Comparison of ENCODE assay signal across 13 cellular contexts in the genomic region with DNA sequence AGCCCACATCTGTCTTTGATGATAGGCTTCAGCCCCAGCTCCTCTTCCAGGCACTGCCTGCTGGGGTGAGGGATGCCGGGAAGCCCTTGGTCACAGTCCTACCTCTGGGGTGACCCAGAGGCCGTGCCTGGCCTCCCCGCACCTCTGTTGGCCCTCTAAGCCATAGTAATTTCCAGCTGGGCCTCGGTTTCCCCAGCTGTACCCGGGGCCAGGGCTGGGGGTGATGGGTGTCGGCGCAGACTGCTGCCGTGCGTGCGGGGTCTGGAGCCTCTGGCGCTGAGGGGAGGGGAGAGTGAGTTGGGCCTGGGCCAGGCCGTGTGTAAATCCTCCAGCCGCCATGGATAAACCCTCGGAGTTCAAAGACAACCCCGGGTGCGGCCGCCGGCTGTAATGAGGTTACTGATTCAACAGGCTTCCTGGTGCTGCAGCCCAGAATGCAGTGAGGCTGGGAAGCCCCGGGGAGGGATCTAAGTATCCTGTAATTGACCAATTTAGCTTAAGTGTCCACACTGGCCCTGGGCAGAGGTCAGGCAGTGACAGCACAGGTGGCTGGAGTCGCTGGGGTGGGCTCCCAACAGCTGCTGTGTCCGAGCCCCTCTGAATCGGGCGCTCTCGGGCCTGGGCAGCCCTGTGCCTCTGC. TPM values are rescaled to one million over a fixed set of nuclear protein-coding genes. Genes with fewer than 3 reads are reported as not detected.
DNase-seq lines count a peak whose midpoint lies in the region; ATAC-seq, FAIRE-seq and TF ChIP-seq lines count a peak whose summit lies in the region.
"Had no signal": no experiment of that assay in that cellular context is flagged by ENCODE, and none has a peak within 500 bp of the region (broad histone marks: within the 10 kb centered on the region; RNA-seq: fewer than 3 reads in every experiment).

No MANE protein-coding gene starts in this region.

- no peaks in the 10 kb centered on the region for H3K27me3 ChIP-seq in HepG2 (ENCODE audit: control insufficient read depth in 1 of 2, insufficient read depth in 2 of 2, low read length in 2 of 2)
- no peaks in the 10 kb centered on the region for H3K27me3 ChIP-seq in tibial nerve
- H3K27me3 ChIP-seq: MG63 had no signal

- peak overlapping the region in 1 of 2 donors; percentile 9 for H3K27ac ChIP-seq in coronary artery
- H3K27ac ChIP-seq in HepG2 (ENCODE audit: extremely low read length, insufficient read depth, low read length): peak overlapping the region; percentile 74
- peak overlapping the region in 3 of 4 donors; percentile 29 to 94 (median 34) for H3K27ac ChIP-seq in tibial nerve

- WGBS in HepG2 (ENCODE audit: low lambda C conversion rate): 0% methylated on average over 3 of the region's 24 CpGs
- 38 to 43% methylated on average over 13 to 20 of the region's 24 CpGs for WGBS in tibial nerve, 2 donors

- peak overlapping the region; percentile 82 for H3K4me2 ChIP-seq in HepG2 (ENCODE audit: low read depth, low read length)
- H3K4me2 ChIP-seq: A549 had no signal

- FAIRE-seq in HepG2 (lab: Jason Lieb, UNC) (peak; percentile 90), H54 (lab: Jason Lieb, UNC) (no peak)
- FAIRE-seq: A549, urothelium cell line had no signal

- peak; percentile 69 for ATAC-seq in HepG2
- ATAC-seq: A549 had no signal

- POLR2A ChIA-PET in HepG2 (lab: Yijun Ruan, JAX): interaction anchor here (1.0 to 1.5 kb wide), 4 partner anchors 10 to 158 kb away, joined by 3 to 7 read pairs (median 4); no protein-coding TSS in a partner anchor

- H3K36me3 ChIP-seq in HepG2 (replicated peaks in 1 of 2; ENCODE audit: control insufficient read depth in 1 of 2, insufficient read depth in 2 of 2, low read length in 2 of 2): peaks cover 0 to 3% of the 10 kb centered on the region in 2 experiments; a peak in 2 of 5 replicates
- no peaks in the 10 kb centered on the region for H3K36me3 ChIP-seq in tibial nerve
- H3K36me3 ChIP-seq: MG63 had no signal

- CTCF ChIA-PET in HepG2 (lab: Yijun Ruan, JAX; ENCODE audit: low intra/inter-chr PET ratio, low total read pairs): no interaction called here

- H3K4me1 ChIP-seq in HepG2 (ENCODE audit: insufficient read depth, low read length) (peaks cover 97% of the 10 kb centered on the region), tibial nerve (peaks cover 0 to 99% (median 81%) of the 10 kb centered on the region in 4 donors)

- DNase-seq in NCI-H748 (lab: John Stamatoyannopoulos, UW; ENCODE audit: unreplicated experiment) (peak; percentile 14), NCI-H748 treated with DMSO at 0.1 percent for 48 hours (lab: John Stamatoyannopoulos, UW) (no peak), coronary artery (ENCODE audit: low spot score) (no peak), HepG2 (ENCODE audit: low spot score) (peak; percentile 87), tibial nerve (ENCODE audit: low spot score in 2 of 2) (no peak), H54 (ENCODE audit: insufficient read length, low spot score) (no peak), amniotic stem cell (lab: John Stamatoyannopoulos, UW) (no peak), SKM-1 treated with dmso at 0.1 percent for 144 hours (lab: John Stamatoyannopoulos, UW; ENCODE audit: unreplicated experiment) (no peak)
- DNase-seq: activated naive CD4-positive, alpha-beta T cell treated with anti-CD3 and anti-CD28 coated beads, Interleukin-2, amount 10 ng/mL, durations not matched to agents 7 days and 5 days; MG63; T-helper 9 cell had no signal

- H3K4me3 ChIP-seq in coronary artery: peak overlapping the region; percentile 23
- H3K4me3 ChIP-seq in HepG2 (replicated peaks in 1 of 3; ENCODE audit: insufficient read depth in 1 of 3, low read depth in 2 of 3, low read length in 3 of 3): peak overlapping the region; percentile 35 to 67 (median 37); a peak in 5 of 6 replicates
- peak overlapping the region in 1 of 4 donors; percentile 6 for H3K4me3 ChIP-seq in tibial nerve
- H3K4me3 ChIP-seq: A549, MG63 had no signal

- H3K9ac ChIP-seq in HepG2 (ENCODE audit: insufficient read depth, low read depth, low read length): peak overlapping the region; percentile 10; the same call in 1 of the 2 replicates

- H3K79me2 ChIP-seq in HepG2 (ENCODE audit: insufficient read depth, low read length): peaks cover 98% of the 10 kb centered on the region

- TF ChIP-seq POLR2A in HepG2 (IDR thresholded peaks at IDR 0.05; ENCODE audit: insufficient read depth in 1 of 2, low read depth in 2 of 2, low read length in 2 of 2) (no peak), tibial nerve (IDR thresholded peaks at IDR 0.05) (no peak), H54 (IDR thresholded peaks at IDR 0.05; ENCODE audit: low read depth, low read length) (no peak)

- TF ChIP-seq EP300 in HepG2 (IDR thresholded peaks at IDR 0.05; ENCODE audit: low read depth in 2 of 2, low read length in 2 of 2): peak in 1 of 2 experiments; percentile 24; a peak in 1 of 4 replicates
- no peak for TF ChIP-seq EP300 in HepG2 (CRISPR knock-in tag; IDR thresholded peaks at IDR 0.05; ENCODE audit: borderline replicate concordance)
- no peak for TF ChIP-seq EP300 in tibial nerve (IDR thresholded peaks at IDR 0.05)

- H4K20me1 ChIP-seq in HepG2 (ENCODE audit: insufficient read depth, low read length): peaks cover 76% of the 10 kb centered on the region

- no peak; the same call in 1 of the 2 replicates for TF ChIP-seq RAD21 in HepG2 (CRISPR knock-in tag; IDR thresholded peaks at IDR 0.05)

- TF ChIP-seq CTCF in coronary artery (IDR thresholded peaks at IDR 0.05) (no peak), HepG2 (CRISPR knock-in tag; IDR thresholded peaks at IDR 0.05) (peak; percentile 11; the same call in 1 of the 2 replicates), tibial nerve (IDR thresholded peaks at IDR 0.05) (no peak)

- intact Hi-C loops in HepG2 (cut with micrococcal nuclease; ENCODE audit: unreplicated experiment): loop anchor here (2.0 kb wide), 1 partner anchor 101 kb away; no protein-coding TSS in a partner anchor

- in situ Hi-C loops in HepG2 (cut with HindIII; ENCODE audit: extremely low pct_ligation_motif_present, low pct_unique_long_range_greater_than_20kb): loop anchor here (10.0 kb wide), 1 partner anchor 269 kb away; the partner anchor contains the start of gene BRD3

- no peak overlapping the region for H2AFZ ChIP-seq in HepG2 (ENCODE audit: low read length)

- BruUV-seq in HepG2 (replicated peaks; lab: Mats Ljungman, UMichigan): no TSS peak

- H3K9me3 ChIP-seq in HepG2 (ENCODE audit: low read length) (no peaks in the 10 kb centered on the region), tibial nerve (no peaks in the 10 kb centered on the region)
- H3K9me3 ChIP-seq: A549, MG63 had no signal

TF ChIP-seq in HepG2, 621 proteins besides CTCF, POLR2A, EP300 and RAD21 (continues in another document):
- TF ChIP-seq ZSCAN29 (CRISPR knock-in tag; conservative IDR thresholded peaks at IDR 0.05) (no peak), ZNF235 (CRISPR knock-in tag; IDR thresholded peaks at IDR 0.05; ENCODE audit: borderline replicate concordance) (no peak), ARNTL (CRISPR knock-in tag; IDR thresholded peaks at IDR 0.05) (no peak), TCF7 (IDR thresholded peaks at IDR 0.05; ENCODE audit: low read depth) (peak; percentile 88), RFX5 (IDR thresholded peaks at IDR 0.05; ENCODE audit: low read depth, low read length) (no peak), RNF2 (conservative IDR thresholded peaks at IDR 0.05; ENCODE audit: low read depth) (no peak), SRSF9 (IDR thresholded peaks at IDR 0.05; ENCODE audit: borderline replicate concordance, insufficient read depth, low read depth, low read length, poor library complexity, severe bottlenecking) (no peak), ZMYM2 (CRISPR knock-in tag; IDR thresholded peaks at IDR 0.05) (no peak), ZNF709 (CRISPR knock-in tag; IDR thresholded peaks at IDR 0.05) (no peak), ZNF562 (CRISPR knock-in tag; IDR thresholded peaks at IDR 0.05; ENCODE audit: borderline replicate concordance) (no peak), RELA (CRISPR knock-in tag; IDR thresholded peaks at IDR 0.05) (no peak), PPARG (CRISPR knock-in tag; conservative IDR thresholded peaks at IDR 0.05) (0 out of 2 replicates have a peak, but pooled peaks have one; percentile 20), ATRX (CRISPR knock-in tag; IDR thresholded peaks at IDR 0.05; ENCODE audit: borderline replicate concordance) (no peak), MBNL3 (CRISPR knock-in tag; conservative IDR thresholded peaks at IDR 0.05) (no peak), NFATC3 (CRISPR knock-in tag; IDR thresholded peaks at IDR 0.05) (0 out of 2 replicates have a peak, but pooled peaks have one; percentile 27)

RNA-seq across cellular contexts. Expression of gene RXRA, which starts 7.1 kb away (rescaled TPM):
- 19.2 and 29.2 TPM in 2 replicates for total RNA-seq in HepG2 (2016; rRNA removed; fragmentation: Illumina TruSeq; extraction: Trizol)
- total RNA-seq in HepG2 (2016; cell fraction: cytosol; rRNA removed; fragmentation: Illumina TruSeq; extraction: Trizol; ENCODE audit: low read depth): 24.1 and 24.5 TPM in 2 replicates
- 16.2 and 29.2 TPM in 2 replicates for total RNA-seq in HepG2 (2016; cell fraction: insoluble cytoplasmic fraction; rRNA removed; fragmentation: Illumina TruSeq; extraction: Trizol)
- total RNA-seq in HepG2 (2016; cell fraction: membrane; rRNA removed; fragmentation: Illumina TruSeq; extraction: Trizol): 50.6 and 51.0 TPM in 2 replicates
- total RNA-seq in HepG2 (2016; cell fraction: nucleus; rRNA removed; fragmentation: Illumina TruSeq; extraction: Trizol): 14.5 and 14.9 TPM in 2 replicates
- polyA plus RNA-seq in HepG2 (2011; rRNA removed): 18.9 and 23.8 TPM in 2 replicates
- 20.3 and 28.6 TPM in 2 replicates for polyA plus RNA-seq in HepG2 (2011; cell fraction: cytosol; rRNA removed)
- polyA plus RNA-seq in HepG2 (2011; cell fraction: nucleus; rRNA removed): 25.5 and 28.6 TPM in 2 replicates
- polyA plus RNA-seq in HepG2 (2012): 42.6 and 48.4 TPM in 2 replicates
- polyA plus RNA-seq in HepG2 (2016; cell fraction: cytosol; fragmentation: Illumina TruSeq; extraction: Trizol; ENCODE audit: low read depth): 68.3 and 74.3 TPM in 2 replicates
- 28.2 and 39.1 TPM in 2 replicates for polyA plus RNA-seq in HepG2 (2016; cell fraction: insoluble cytoplasmic fraction; fragmentation: Illumina TruSeq; extraction: Trizol; ENCODE audit: low read depth)
- polyA plus RNA-seq in HepG2 (2016; cell fraction: membrane; fragmentation: Illumina TruSeq; extraction: Trizol; ENCODE audit: low read depth): 81.0 and 95.6 TPM in 2 replicates
- polyA plus RNA-seq in HepG2 (2016; cell fraction: nucleus; fragmentation: Illumina TruSeq; extraction: Trizol; ENCODE audit: insufficient read depth, low read depth): 27.8 and 30.7 TPM in 2 replicates
- 26.4 and 69.1 TPM in 2 replicates for polyA minus RNA-seq in HepG2 (2011; rRNA and poly(A)+ RNA removed; ENCODE audit: low replicate concordance)
- 27.2 and 30.5 TPM in 2 replicates for polyA minus RNA-seq in HepG2 (2011; cell fraction: cytosol; rRNA and poly(A)+ RNA removed)
- 13.6 and 15.8 TPM in 2 replicates for polyA minus RNA-seq in HepG2 (2011; cell fraction: nucleus; rRNA and poly(A)+ RNA removed)
- 10 to 100 TPM; 53.5 to 61.5 (median 56.5) TPM for total RNA-seq in tibial nerve

Comparison
In these comparisons a context has a peak if more than half of its experiments do, and no peak if none do; other contexts are left out.
1. DNase-seq: peak in NCI-H748 (single experiment) and HepG2 (single experiment); none in NCI-H748 treated with DMSO at 0.1 percent for 48 hours (single experiment), coronary artery (single experiment), tibial nerve (0 of 2), H54 (single experiment), amniotic stem cell (single experiment) and SKM-1 treated with dmso at 0.1 percent for 144 hours (single experiment).